ENCODE assay signal across 10 cellular contexts in the genomic region with DNA sequence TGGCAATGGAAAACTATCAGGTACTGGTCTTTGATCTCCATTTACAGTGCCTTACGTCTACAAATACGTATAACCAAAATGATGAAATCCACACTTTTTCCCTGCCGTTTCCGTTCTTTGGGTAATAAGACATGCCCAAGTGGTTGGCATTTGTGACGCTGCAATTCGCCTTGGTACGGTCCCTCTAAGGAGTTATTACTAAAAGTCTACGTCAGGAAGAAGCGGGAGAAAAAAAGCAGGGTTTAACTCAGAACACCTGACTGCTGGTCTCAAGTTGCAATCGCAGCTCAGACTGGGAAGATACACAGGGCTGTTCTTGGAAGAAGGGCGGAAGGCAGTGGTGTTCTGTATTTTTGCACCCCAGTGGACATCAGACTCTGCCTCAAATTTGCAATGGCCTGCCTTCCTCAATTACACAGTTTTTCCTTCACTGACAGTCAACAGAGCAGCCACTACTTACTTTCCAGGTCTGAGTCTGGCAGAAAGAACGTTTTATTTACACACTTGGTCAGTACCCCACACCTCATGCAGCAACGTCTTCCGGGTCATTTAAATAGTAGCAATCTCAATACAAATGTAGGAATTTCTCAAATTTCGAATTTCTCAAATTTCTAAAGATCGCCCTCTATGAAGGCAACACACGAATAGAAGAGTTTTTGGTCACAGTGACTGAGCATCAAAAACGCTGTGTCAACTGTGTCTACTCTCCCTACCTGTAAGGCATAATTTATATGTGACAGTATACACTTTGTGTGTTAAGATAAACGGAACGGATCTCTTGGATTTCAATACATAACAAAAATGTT. TPM values are rescaled to one million over a fixed set of nuclear protein-coding genes. Genes with fewer than 3 reads are reported as not detected.
DNase-seq lines count a peak whose midpoint lies in the region; ATAC-seq and TF ChIP-seq lines count a peak whose summit lies in the region.
"Had no signal": no experiment of that assay in that cellular context is flagged by ENCODE, and none has a peak within 500 bp of the region (broad histone marks: within the 10 kb centered on the region; RNA-seq: fewer than 3 reads in every experiment).

No MANE protein-coding gene starts in this region.

- H3K9me3 Mint-ChIP-seq in activated T-helper 1 cell treated with anti-CD3 and anti-CD28 coated beads, Interleukin-12 subunit alpha, Interleukin-12 subunit beta, Interleukin-2, Interleukin-4 antibody, amounts not matched to agents 30 ng/mL and 10 ng/mL and 1 ng/mL, durations not matched to agents 14 hours and 24 hours and 36 hours: no peaks in the 10 kb centered on the region
- H3K9me3 Mint-ChIP-seq: activated T-helper 2 cell treated with anti-CD3 and anti-CD28 coated beads, Interferon-gamma antibody, Interleukin-2, Interleukin-4, amounts not matched to agents 10 μg/mL and 5 μg/mL and 100 μg/mL, durations not matched to agents 14 hours and 24 hours and 36 hours; effector memory CD8-positive, alpha-beta T cell had no signal

- H3K27me3 ChIP-seq in DOHH2 (ENCODE audit: control insufficient read depth, low read length) (peaks cover 28% of the 10 kb centered on the region), duodenal mucosa (ENCODE audit: control insufficient read depth in 1 of 2, insufficient read depth in 2 of 2, low read length in 2 of 2) (no peaks in the 10 kb centered on the region)

- H3K4me3 ChIP-seq in DOHH2 (ENCODE audit: low read length) (peak overlapping the region; percentile 75), duodenal mucosa (ENCODE audit: low read depth in 1 of 2, low read length in 2 of 2) (peak overlapping the region; percentile 70 to 73), mucosa of descending colon (no peak overlapping the region)

- H3F3A ChIP-seq in DOHH2 (ENCODE audit: control insufficient read depth, insufficient read depth): peaks cover 10% of the 10 kb centered on the region

- no peaks in the 10 kb centered on the region for H3K9me2 ChIP-seq in DOHH2 (replicated peaks; ENCODE audit: control insufficient read depth, low read length)

- H3K9ac ChIP-seq in duodenal mucosa (ENCODE audit: low read depth in 1 of 2, low read length in 2 of 2): peak overlapping the region; percentile 47 to 75

- H3K36me3 Mint-ChIP-seq in activated T-helper 1 cell treated with anti-CD3 and anti-CD28 coated beads, Interleukin-12 subunit alpha, Interleukin-12 subunit beta, Interleukin-2, Interleukin-4 antibody, amounts not matched to agents 30 ng/mL and 10 ng/mL and 1 ng/mL, durations not matched to agents 14 hours and 24 hours and 36 hours (ENCODE audit: low read depth): no peaks in the 10 kb centered on the region

- H3K36me3 ChIP-seq in DOHH2 (ENCODE audit: control insufficient read depth, low read length): no peaks in the 10 kb centered on the region
- no peaks in the 10 kb centered on the region for H3K36me3 ChIP-seq in duodenal mucosa (ENCODE audit: control insufficient read depth in 1 of 2, insufficient read depth in 2 of 2, low read length in 2 of 2)
- H3K36me3 ChIP-seq in mucosa of descending colon (ENCODE audit: low read depth): no peaks in the 10 kb centered on the region

- H3K27ac Mint-ChIP-seq in activated T-helper 1 cell treated with anti-CD3 and anti-CD28 coated beads, Interleukin-12 subunit alpha, Interleukin-12 subunit beta, Interleukin-2, Interleukin-4 antibody, amounts not matched to agents 30 ng/mL and 10 ng/mL and 1 ng/mL, durations not matched to agents 14 hours and 24 hours and 36 hours: no peak overlapping the region
- H3K27ac Mint-ChIP-seq: effector memory CD8-positive, alpha-beta T cell had no signal

- TF ChIP-seq CTCF in DOHH2 (IDR thresholded peaks at IDR 0.05; ENCODE audit: low read depth, low read length, poor library complexity, severe bottlenecking): no peak
- no peak for TF ChIP-seq CTCF in mucosa of descending colon (IDR thresholded peaks at IDR 0.05)

- H3K79me2 ChIP-seq in DOHH2 (ENCODE audit: control insufficient read depth, low read length): 0 out of 2 replicates have a peak, but pooled peaks cover 2% of the 10 kb centered on the region

- H3K27me3 Mint-ChIP-seq in activated T-helper 1 cell treated with anti-CD3 and anti-CD28 coated beads, Interleukin-12 subunit alpha, Interleukin-12 subunit beta, Interleukin-2, Interleukin-4 antibody, amounts not matched to agents 30 ng/mL and 10 ng/mL and 1 ng/mL, durations not matched to agents 14 hours and 24 hours and 36 hours (ENCODE audit: insufficient read depth): peaks cover 29% of the 10 kb centered on the region

- intact Hi-C loops in mucosa of descending colon (cut with DNase I, micrococcal nuclease): no loop called here
- intact Hi-C loops in activated T-helper 1 cell treated with anti-CD3 and anti-CD28 coated beads, Interleukin-12 subunit alpha, Interleukin-12 subunit beta, Interleukin-2, Interleukin-4 antibody, amounts not matched to agents 30 ng/mL and 10 ng/mL and 1 ng/mL, durations not matched to agents 14 hours and 24 hours and 36 hours (cut with micrococcal nuclease): no loop called here

- H3K4me1 ChIP-seq in DOHH2 (ENCODE audit: control insufficient read depth, low read length) (peaks cover 34% of the 10 kb centered on the region), duodenal mucosa (ENCODE audit: control insufficient read depth in 1 of 2, insufficient read depth in 2 of 2, low read length in 2 of 2) (peaks cover 0 to 4% of the 10 kb centered on the region in 2 donors), mucosa of descending colon (ENCODE audit: low read depth) (peaks cover 6% of the 10 kb centered on the region)

- H3K9me3 ChIP-seq in DOHH2 (ENCODE audit: control insufficient read depth, insufficient read depth, low read length) (no peaks in the 10 kb centered on the region), duodenal mucosa (ENCODE audit: control insufficient read depth in 1 of 2, low read length in 2 of 2) (no peaks in the 10 kb centered on the region), mucosa of descending colon (no peaks in the 10 kb centered on the region)

- no peak overlapping the region for H3K4me3 Mint-ChIP-seq in activated T-helper 1 cell treated with anti-CD3 and anti-CD28 coated beads, Interleukin-12 subunit alpha, Interleukin-12 subunit beta, Interleukin-2, Interleukin-4 antibody, amounts not matched to agents 30 ng/mL and 10 ng/mL and 1 ng/mL, durations not matched to agents 14 hours and 24 hours and 36 hours

- peak overlapping the region; percentile 74 for H3K4me2 ChIP-seq in DOHH2 (ENCODE audit: low read length)

- DNase-seq in NCI-H1105 treated with DMSO at 0.1 percent for 48 hours (lab: John Stamatoyannopoulos, UW): peak; percentile 15
- peak in 1 of 3 donors; percentile 37 for DNase-seq in mucosa of descending colon
- no peak for DNase-seq in activated CD4-positive, alpha-beta T cell treated with anti-CD3 and anti-CD28 coated beads for 1 hour
- no peak for DNase-seq in activated T-helper 1 cell treated with anti-CD3 and anti-CD28 coated beads, Interleukin-12 subunit alpha, Interleukin-12 subunit beta, Interleukin-2, Interleukin-4 antibody, amounts not matched to agents 30 ng/mL and 10 ng/mL and 1 ng/mL, durations not matched to agents 14 hours and 24 hours and 36 hours (ENCODE audit: low spot score)
- no peak for DNase-seq in activated T-cell treated with anti-CD3 and anti-CD28 coated beads, Interleukin-2, amount 50 U/mL, for 48 hours
- DNase-seq: effector memory CD8-positive, alpha-beta T cell had no signal

- peak; percentile 0 for ATAC-seq in mucosa of descending colon
- no peak for ATAC-seq in GM18502 (IDR thresholded peaks at IDR 0.05; ENCODE audit: poor library complexity, unreplicated experiment)
- ATAC-seq: effector memory CD8-positive, alpha-beta T cell had no signal

- H3K4me1 Mint-ChIP-seq in activated T-helper 1 cell treated with anti-CD3 and anti-CD28 coated beads, Interleukin-12 subunit alpha, Interleukin-12 subunit beta, Interleukin-2, Interleukin-4 antibody, amounts not matched to agents 30 ng/mL and 10 ng/mL and 1 ng/mL, durations not matched to agents 14 hours and 24 hours and 36 hours (ENCODE audit: low read depth): peaks cover 9% of the 10 kb centered on the region

- peaks cover 6% of the 10 kb centered on the region; the same call in 1 of the 2 replicates for H4K20me1 ChIP-seq in DOHH2 (ENCODE audit: control insufficient read depth, insufficient read depth, low read depth, low read length)

- H3K27ac ChIP-seq in DOHH2 (ENCODE audit: low read depth, low read length) (no peak overlapping the region), duodenal mucosa (ENCODE audit: low read depth, low read length) (peak overlapping the region; percentile 48)

RNA-seq across cellular contexts. Expression of a gene that starts 2.1 kb away (rescaled TPM):
- total RNA-seq in mucosa of descending colon: 10 to 100 TPM; 39.9 to 78.0 (median 65.4) TPM
- 1.7 and 2.7 TPM in 2 replicates for total RNA-seq in activated T-helper 1 cell treated with anti-CD3 and anti-CD28 coated beads, Interleukin-12 subunit alpha, Interleukin-12 subunit beta, Interleukin-2, Interleukin-4 antibody, amounts not matched to agents 30 ng/mL and 10 ng/mL and 1 ng/mL, durations not matched to agents 14 hours and 24 hours and 36 hours

Comparison
In these comparisons a context has a peak if more than half of its experiments do, and no peak if none do; other contexts are left out.
1. RNA of a gene that starts 2.1 kb away (total RNA-seq): 39.9 to 78.0 TPM in mucosa of descending colon; 1.7 to 2.7 TPM in activated T-helper 1 cell treated with anti-CD3 and anti-CD28 coated beads, Interleukin-12 subunit alpha, Interleukin-12 subunit beta, Interleukin-2, Interleukin-4 antibody, amounts not matched to agents 30 ng/mL and 10 ng/mL and 1 ng/mL, durations not matched to agents 14 hours and 24 hours and 36 hours; every median in the first group is over 10 times any median in the second.